In genomic region chr5:90359073-90359804, GRCh38 we compare ENCODE assay signal across 1 cellular context.
TF ChIP-seq lines count a peak whose summit lies in the region.

No MANE protein-coding gene starts in this region.

TF ChIP-seq in HEK293, 187 proteins besides CTCF, POLR2A, EP300 and RAD21 (continued from another document):
- no peak for TF ChIP-seq ZNF280D (tag by site-specific recombination; IDR thresholded peaks at IDR 0.05)
